In genomic region chr15:88636654-88637053, GRCh38 we compare ENCODE assay signal across 10 cellular contexts. TPM values are rescaled to one million over a fixed set of nuclear protein-coding genes. Genes with fewer than 3 reads are reported as not detected.
DNase-seq lines count a peak whose midpoint lies in the region; ATAC-seq and TF ChIP-seq lines count a peak whose summit lies in the region.
"Had no signal": no experiment of that assay in that cellular context is flagged by ENCODE, and none has a peak within 500 bp of the region (broad histone marks: within the 10 kb centered on the region; RNA-seq: fewer than 3 reads in every experiment).

No MANE protein-coding gene starts in this region.

- TF ChIP-seq CTCF in Calu3 (IDR thresholded peaks at IDR 0.05; ENCODE audit: unreplicated experiment) (no peak), OCI-LY1 (IDR thresholded peaks at IDR 0.05; ENCODE audit: low read length) (no peak), colonic mucosa (IDR thresholded peaks at IDR 0.05) (no peak), prostate gland (IDR thresholded peaks at IDR 0.05) (no peak), testis (IDR thresholded peaks at IDR 0.05) (no peak)

- BruUV-seq in Calu3 (replicated peaks; lab: Mats Ljungman, UMichigan) = no TSS peak

- no peaks in the 10 kb centered on the region for H4K20me1 ChIP-seq in OCI-LY1 (ENCODE audit: insufficient read depth, low read length)

- H3K9ac ChIP-seq in OCI-LY1 (ENCODE audit: low read length) (no peak overlapping the region; the same call in 1 of the 2 replicates), colonic mucosa (ENCODE audit: low read depth in 2 of 2, low read length in 2 of 2) (peak overlapping the region in 1 of 2 donors; percentile 31)

- H3K9me2 ChIP-seq in OCI-LY1 (ENCODE audit: low read depth, low read length) = no peaks in the 10 kb centered on the region

- H3K27me3 ChIP-seq in OCI-LY1 (ENCODE audit: insufficient read depth, low read length) (no peaks in the 10 kb centered on the region), colonic mucosa (no peaks in the 10 kb centered on the region), prostate gland (replicated peaks; ENCODE audit: insufficient read depth) (no peaks in the 10 kb centered on the region), testis (no peaks in the 10 kb centered on the region)
- H3K27me3 ChIP-seq: right atrium auricular region had no signal

- H3K4me3 Mint-ChIP-seq in Calu3 (ENCODE audit: low read depth, unreplicated experiment) = peak overlapping the region; percentile 76

- H3K27ac ChIP-seq in OCI-LY1 (ENCODE audit: low read depth, low read length, poor library complexity, severe bottlenecking) (peak overlapping the region; percentile 96), colonic mucosa (peak overlapping the region; percentile 39), prostate gland (peak overlapping the region; percentile 55 to 70), testis (no peak overlapping the region)

- CTCF ChIA-PET in Calu3 (lab: Charles Lee) = interaction anchor here (1.1 kb wide), 1 partner anchor 14 kb away, joined by 4 read pairs; no protein-coding TSS in a partner anchor

- TF ChIP-seq POLR2A in prostate gland (IDR thresholded peaks at IDR 0.05) (no peak), testis (IDR thresholded peaks at IDR 0.05) (no peak)

- no peak overlapping the region for H2AFZ ChIP-seq in OCI-LY1 (ENCODE audit: low read length)

- peak overlapping the region; percentile 93 for H3K27ac Mint-ChIP-seq in Calu3 (ENCODE audit: unreplicated experiment)

- no peaks in the 10 kb centered on the region for H3K9me3 Mint-ChIP-seq in Calu3 (ENCODE audit: low read depth, unreplicated experiment)

- ATAC-seq in HG03565 (IDR thresholded peaks at IDR 0.05; ENCODE audit: unreplicated experiment) (no peak), HG02678 (IDR thresholded peaks at IDR 0.05; ENCODE audit: unreplicated experiment) (no peak)

- no peaks in the 10 kb centered on the region for H3K27me3 Mint-ChIP-seq in Calu3 (ENCODE audit: unreplicated experiment)

- H3K4me1 Mint-ChIP-seq in Calu3 (ENCODE audit: low read depth, unreplicated experiment) = peaks cover 49% of the 10 kb centered on the region

- no peaks in the 10 kb centered on the region for H3F3A ChIP-seq in OCI-LY1 (ENCODE audit: insufficient read depth, low read length)

- H3K4me3 ChIP-seq in OCI-LY1 (ENCODE audit: low read depth, low read length, poor library complexity, severe bottlenecking) (no peak overlapping the region), colonic mucosa (no peak overlapping the region), prostate gland (no peak overlapping the region), testis (no peak overlapping the region)
- H3K4me3 ChIP-seq: right atrium auricular region had no signal

- peaks cover 24% of the 10 kb centered on the region for H3K36me3 ChIP-seq in OCI-LY1 (ENCODE audit: insufficient read depth, low read length)
- no peaks in the 10 kb centered on the region for H3K36me3 ChIP-seq in colonic mucosa
- H3K36me3 ChIP-seq in prostate gland = no peaks in the 10 kb centered on the region
- no peaks in the 10 kb centered on the region for H3K36me3 ChIP-seq in testis (ENCODE audit: low read depth, missing control alignments)

- peaks cover 56% of the 10 kb centered on the region for H3K36me3 Mint-ChIP-seq in Calu3 (ENCODE audit: insufficient read depth, unreplicated experiment)

- DNase-seq in Calu3 = no peak
- DNase-seq in colonic mucosa = no peak
- DNase-seq in prostate gland (ENCODE audit: low spot score) = no peak
- no peak for DNase-seq in head of caudate nucleus
- no peak for DNase-seq in testis
- DNase-seq: activated CD8-positive, alpha-beta memory T cell treated with anti-CD3 and anti-CD28 coated beads, Interleukin-2, amount 50 U/mL, for 48 hours had no signal

- H3K9me3 ChIP-seq in OCI-LY1 (ENCODE audit: low read length) (no peaks in the 10 kb centered on the region), colonic mucosa (no peaks in the 10 kb centered on the region), prostate gland (no peaks in the 10 kb centered on the region), testis (no peaks in the 10 kb centered on the region)
- H3K9me3 ChIP-seq: right atrium auricular region had no signal

- 77% methylated on average over 5 of the region's 5 CpGs for WGBS in prostate gland
- WGBS in testis, 2 donors = 79 to 85% methylated on average over 5 of the region's 5 CpGs

- no peaks in the 10 kb centered on the region for H3K79me2 ChIP-seq in OCI-LY1 (ENCODE audit: insufficient read depth, low read length)

- peak overlapping the region; percentile 42; the same call in 1 of the 2 replicates for H3K4me2 ChIP-seq in OCI-LY1 (ENCODE audit: low read length)

- intact Hi-C loops in Calu3 (cut with micrococcal nuclease; ENCODE audit: unreplicated experiment) (no loop called here), colonic mucosa (cut with DNase I) (no loop called here), prostate gland (cut with DNase I) (no loop called here), head of caudate nucleus (cut with DNase I) (no loop called here), testis (cut with DNase I; ENCODE audit: low total_unique reads) (no loop called here)

- H3K4me1 ChIP-seq in OCI-LY1 (ENCODE audit: insufficient read depth, low read length, severe bottlenecking) (peaks cover 76% of the 10 kb centered on the region), colonic mucosa (peaks cover 5% of the 10 kb centered on the region), prostate gland (replicated peaks) (peaks cover 17% of the 10 kb centered on the region), testis (peaks cover 15% of the 10 kb centered on the region)

RNA-seq across cellular contexts. Expression of gene ISG20, which starts 2.2 kb away (rescaled TPM):
- total RNA-seq in Calu3 (2022) (75.6 and 155 TPM in 2 replicates), colonic mucosa (10 to 100 TPM; 43.5 to 60.5 TPM), prostate gland (10 to 100 TPM in 1 of 2 donors, 1 to 10 TPM in 1; 6.9 to 16.3 TPM), testis (1 to 10 TPM; 6.8 to 8.7 TPM)
- 17.0 TPM for polyA plus RNA-seq in testis (ENCODE audit: insufficient read depth, low read depth, low replicate concordance)

RNA-seq across cellular contexts. Expression of gene AEN, which starts 15.5 kb away (rescaled TPM):
- 34.9 and 43.4 TPM in 2 replicates for total RNA-seq in Calu3 (2022)
- 10 to 100 TPM; 13.8 to 23.8 TPM for total RNA-seq in colonic mucosa
- total RNA-seq in prostate gland = 10 to 100 TPM; 20.4 to 30.4 TPM
- total RNA-seq in testis = 10 to 100 TPM; 31.0 to 32.9 TPM
- polyA plus RNA-seq in testis (ENCODE audit: insufficient read depth, low read depth, low replicate concordance) = 22.5 TPM

Comparison
In these comparisons a context has a peak if more than half of its experiments do, and no peak if none do; other contexts are left out.
1. H3K27ac ChIP-seq: peak in OCI-LY1 (single experiment), colonic mucosa (single experiment) and prostate gland (2 of 2); none in testis (0 of 2).